In genomic region chr7:29077181-29077580, GRCh38 we compare ENCODE assay signal across 1 cellular context.
TF ChIP-seq lines count a peak whose summit lies in the region.

No MANE protein-coding gene starts in this region.

TF ChIP-seq in SK-N-SH treated with all-trans-retinoic acid at 6 μM for 48 hours, 23 proteins besides CTCF, POLR2A, EP300 and RAD21 (continued from another document):
- TF ChIP-seq TOX (CRISPR knock-in tag; IDR thresholded peaks at IDR 0.05; ENCODE audit: borderline replicate concordance): no peak
- TF ChIP-seq ZNF565 (CRISPR knock-in tag; conservative IDR thresholded peaks at IDR 0.05; ENCODE audit: low read depth): no peak
